1 cellular context compared by ENCODE assay signal in the genomic region with DNA sequence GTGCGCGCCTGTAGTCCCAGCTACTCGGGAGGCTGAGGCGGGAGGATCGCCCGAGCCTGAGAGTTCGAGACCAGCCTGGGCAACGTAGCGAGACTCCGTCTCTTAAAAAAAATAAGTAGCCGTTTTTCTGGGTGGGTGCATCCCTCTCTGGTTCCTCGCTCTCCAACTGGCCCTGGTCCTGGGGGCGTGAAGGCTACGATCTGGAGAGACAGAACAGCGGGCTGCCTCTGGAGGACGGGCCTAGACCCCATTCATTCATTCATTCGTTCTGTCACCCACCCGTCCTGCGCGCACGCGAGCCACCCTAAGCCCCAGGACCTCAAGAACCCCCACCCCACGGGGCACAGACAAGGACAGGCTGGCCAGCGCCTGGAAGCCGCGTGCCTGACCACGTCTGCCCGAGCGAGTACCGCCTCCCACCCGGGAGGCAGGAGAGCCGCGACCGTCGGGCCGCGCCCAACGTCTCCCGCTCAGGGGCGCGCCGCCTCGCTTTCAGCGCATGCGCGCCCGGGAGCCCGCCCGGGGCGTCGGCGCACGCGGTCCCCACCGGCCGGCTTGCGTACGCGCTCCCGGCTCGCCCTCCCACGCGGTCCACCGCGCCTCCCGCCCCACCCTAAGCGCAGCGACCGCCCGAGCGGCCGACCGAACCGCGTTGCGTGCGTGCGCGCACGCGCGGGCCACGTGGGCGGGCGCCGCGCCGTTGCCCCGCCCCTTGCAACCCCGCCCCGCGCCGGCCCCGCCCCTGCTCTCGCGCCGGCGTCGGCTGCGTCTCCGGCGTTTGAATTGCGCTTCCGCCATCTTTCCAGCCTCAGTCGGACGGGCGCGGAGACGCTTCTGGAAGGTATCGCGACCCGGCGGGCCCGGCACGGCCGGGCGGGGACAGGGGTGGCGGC.
TF ChIP-seq lines count a peak whose summit lies in the region.

RAN (plus strand) TSS at position 781 of the 893 bp plus-strand sequence. CDS start 528 bp downstream, outside the sequence.

TF ChIP-seq in WTC11, 78 proteins besides CTCF, POLR2A, EP300 and RAD21 (continued from another document and continues in another):
- no peak for TF ChIP-seq TCF7 (CRISPR knock-in tag; IDR thresholded peaks at IDR 0.05; ENCODE audit: low read depth)
- TF ChIP-seq, protein P1, sequence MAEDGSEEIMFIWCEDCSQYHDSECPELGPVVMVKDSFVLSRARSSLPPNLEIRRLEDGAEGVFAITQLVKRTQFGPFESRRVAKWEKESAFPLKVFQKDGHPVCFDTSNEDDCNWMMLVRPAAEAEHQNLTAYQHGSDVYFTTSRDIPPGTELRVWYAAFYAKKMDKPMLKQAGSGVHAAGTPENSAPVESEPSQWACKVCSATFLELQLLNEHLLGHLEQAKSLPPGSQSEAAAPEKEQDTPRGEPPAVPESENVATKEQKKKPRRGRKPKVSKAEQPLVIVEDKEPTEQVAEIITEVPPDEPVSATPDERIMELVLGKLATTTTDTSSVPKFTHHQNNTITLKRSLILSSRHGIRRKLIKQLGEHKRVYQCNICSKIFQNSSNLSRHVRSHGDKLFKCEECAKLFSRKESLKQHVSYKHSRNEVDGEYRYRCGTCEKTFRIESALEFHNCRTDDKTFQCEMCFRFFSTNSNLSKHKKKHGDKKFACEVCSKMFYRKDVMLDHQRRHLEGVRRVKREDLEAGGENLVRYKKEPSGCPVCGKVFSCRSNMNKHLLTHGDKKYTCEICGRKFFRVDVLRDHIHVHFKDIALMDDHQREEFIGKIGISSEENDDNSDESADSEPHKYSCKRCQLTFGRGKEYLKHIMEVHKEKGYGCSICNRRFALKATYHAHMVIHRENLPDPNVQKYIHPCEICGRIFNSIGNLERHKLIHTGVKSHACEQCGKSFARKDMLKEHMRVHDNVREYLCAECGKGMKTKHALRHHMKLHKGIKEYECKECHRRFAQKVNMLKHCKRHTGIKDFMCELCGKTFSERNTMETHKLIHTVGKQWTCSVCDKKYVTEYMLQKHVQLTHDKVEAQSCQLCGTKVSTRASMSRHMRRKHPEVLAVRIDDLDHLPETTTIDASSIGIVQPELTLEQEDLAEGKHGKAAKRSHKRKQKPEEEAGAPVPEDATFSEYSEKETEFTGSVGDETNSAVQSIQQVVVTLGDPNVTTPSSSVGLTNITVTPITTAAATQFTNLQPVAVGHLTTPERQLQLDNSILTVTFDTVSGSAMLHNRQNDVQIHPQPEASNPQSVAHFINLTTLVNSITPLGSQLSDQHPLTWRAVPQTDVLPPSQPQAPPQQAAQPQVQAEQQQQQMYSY (CRISPR knock-in tag; IDR thresholded peaks at IDR 0.05), result no peak; the same call in 1 of the 2 replicates
- no peak for TF ChIP-seq EMX1 (CRISPR knock-in tag; IDR thresholded peaks at IDR 0.05)
- TF ChIP-seq, protein P2, sequence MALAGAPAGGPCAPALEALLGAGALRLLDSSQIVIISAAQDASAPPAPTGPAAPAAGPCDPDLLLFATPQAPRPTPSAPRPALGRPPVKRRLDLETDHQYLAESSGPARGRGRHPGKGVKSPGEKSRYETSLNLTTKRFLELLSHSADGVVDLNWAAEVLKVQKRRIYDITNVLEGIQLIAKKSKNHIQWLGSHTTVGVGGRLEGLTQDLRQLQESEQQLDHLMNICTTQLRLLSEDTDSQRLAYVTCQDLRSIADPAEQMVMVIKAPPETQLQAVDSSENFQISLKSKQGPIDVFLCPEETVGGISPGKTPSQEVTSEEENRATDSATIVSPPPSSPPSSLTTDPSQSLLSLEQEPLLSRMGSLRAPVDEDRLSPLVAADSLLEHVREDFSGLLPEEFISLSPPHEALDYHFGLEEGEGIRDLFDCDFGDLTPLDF (CRISPR knock-in tag; IDR thresholded peaks at IDR 0.05), result no peak
- TF ChIP-seq, protein P3, sequence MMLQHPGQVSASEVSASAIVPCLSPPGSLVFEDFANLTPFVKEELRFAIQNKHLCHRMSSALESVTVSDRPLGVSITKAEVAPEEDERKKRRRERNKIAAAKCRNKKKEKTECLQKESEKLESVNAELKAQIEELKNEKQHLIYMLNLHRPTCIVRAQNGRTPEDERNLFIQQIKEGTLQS (CRISPR knock-in tag; conservative IDR thresholded peaks at IDR 0.05), result no peak
- no peak for TF ChIP-seq ARID4B (CRISPR knock-in tag; IDR thresholded peaks at IDR 0.05; ENCODE audit: borderline replicate concordance)
- TF ChIP-seq, protein P4, sequence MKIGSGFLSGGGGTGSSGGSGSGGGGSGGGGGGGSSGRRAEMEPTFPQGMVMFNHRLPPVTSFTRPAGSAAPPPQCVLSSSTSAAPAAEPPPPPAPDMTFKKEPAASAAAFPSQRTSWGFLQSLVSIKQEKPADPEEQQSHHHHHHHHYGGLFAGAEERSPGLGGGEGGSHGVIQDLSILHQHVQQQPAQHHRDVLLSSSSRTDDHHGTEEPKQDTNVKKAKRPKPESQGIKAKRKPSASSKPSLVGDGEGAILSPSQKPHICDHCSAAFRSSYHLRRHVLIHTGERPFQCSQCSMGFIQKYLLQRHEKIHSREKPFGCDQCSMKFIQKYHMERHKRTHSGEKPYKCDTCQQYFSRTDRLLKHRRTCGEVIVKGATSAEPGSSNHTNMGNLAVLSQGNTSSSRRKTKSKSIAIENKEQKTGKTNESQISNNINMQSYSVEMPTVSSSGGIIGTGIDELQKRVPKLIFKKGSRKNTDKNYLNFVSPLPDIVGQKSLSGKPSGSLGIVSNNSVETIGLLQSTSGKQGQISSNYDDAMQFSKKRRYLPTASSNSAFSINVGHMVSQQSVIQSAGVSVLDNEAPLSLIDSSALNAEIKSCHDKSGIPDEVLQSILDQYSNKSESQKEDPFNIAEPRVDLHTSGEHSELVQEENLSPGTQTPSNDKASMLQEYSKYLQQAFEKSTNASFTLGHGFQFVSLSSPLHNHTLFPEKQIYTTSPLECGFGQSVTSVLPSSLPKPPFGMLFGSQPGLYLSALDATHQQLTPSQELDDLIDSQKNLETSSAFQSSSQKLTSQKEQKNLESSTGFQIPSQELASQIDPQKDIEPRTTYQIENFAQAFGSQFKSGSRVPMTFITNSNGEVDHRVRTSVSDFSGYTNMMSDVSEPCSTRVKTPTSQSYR (CRISPR knock-in tag; IDR thresholded peaks at IDR 0.05), result no peak
- peak; percentile 59 for TF ChIP-seq TEAD1 (CRISPR knock-in tag; IDR thresholded peaks at IDR 0.05)
- TF ChIP-seq E2F4 (CRISPR knock-in tag; IDR thresholded peaks at IDR 0.05; ENCODE audit: borderline replicate concordance, low read depth), result no peak
- TF ChIP-seq ZNF317 (CRISPR knock-in tag; IDR thresholded peaks at IDR 0.05; ENCODE audit: borderline replicate concordance, low read depth), result no peak
- no peak for TF ChIP-seq FOXJ3 (CRISPR knock-in tag; IDR thresholded peaks at IDR 0.05; ENCODE audit: borderline replicate concordance)
- TF ChIP-seq ZNF121 (CRISPR knock-in tag; IDR thresholded peaks at IDR 0.05), result peak; percentile 68; the same call in 1 of the 2 replicates
- no peak for TF ChIP-seq OVOL2 (CRISPR knock-in tag; IDR thresholded peaks at IDR 0.05; ENCODE audit: borderline replicate concordance)
- no peak for TF ChIP-seq ATF1 (CRISPR knock-in tag; IDR thresholded peaks at IDR 0.05)
- TF ChIP-seq ATF2 (CRISPR knock-in tag; IDR thresholded peaks at IDR 0.05; ENCODE audit: borderline replicate concordance, low read depth), result no peak
- peak; percentile 83 for TF ChIP-seq SP1 (CRISPR knock-in tag; conservative IDR thresholded peaks at IDR 0.05)
- TF ChIP-seq ZNF396 (CRISPR knock-in tag; IDR thresholded peaks at IDR 0.05; ENCODE audit: borderline replicate concordance), result no peak
- no peak for TF ChIP-seq ZNF263 (CRISPR knock-in tag; IDR thresholded peaks at IDR 0.05; ENCODE audit: low read depth)
- TF ChIP-seq RORB (CRISPR knock-in tag; IDR thresholded peaks at IDR 0.05), result no peak
- TF ChIP-seq, protein P5, sequence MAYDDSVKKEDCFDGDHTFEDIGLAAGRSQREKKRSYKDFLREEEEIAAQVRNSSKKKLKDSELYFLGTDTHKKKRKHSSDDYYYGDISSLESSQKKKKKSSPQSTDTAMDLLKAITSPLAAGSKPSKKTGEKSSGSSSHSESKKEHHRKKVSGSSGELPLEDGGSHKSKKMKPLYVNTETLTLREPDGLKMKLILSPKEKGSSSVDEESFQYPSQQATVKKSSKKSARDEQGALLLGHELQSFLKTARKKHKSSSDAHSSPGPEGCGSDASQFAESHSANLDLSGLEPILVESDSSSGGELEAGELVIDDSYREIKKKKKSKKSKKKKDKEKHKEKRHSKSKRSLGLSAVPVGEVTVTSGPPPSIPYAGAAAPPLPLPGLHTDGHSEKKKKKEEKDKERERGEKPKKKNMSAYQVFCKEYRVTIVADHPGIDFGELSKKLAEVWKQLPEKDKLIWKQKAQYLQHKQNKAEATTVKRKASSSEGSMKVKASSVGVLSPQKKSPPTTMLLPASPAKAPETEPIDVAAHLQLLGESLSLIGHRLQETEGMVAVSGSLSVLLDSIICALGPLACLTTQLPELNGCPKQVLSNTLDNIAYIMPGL (CRISPR knock-in tag; IDR thresholded peaks at IDR 0.05), result peak; percentile 58; the same call in 1 of the 2 replicates
- no peak for TF ChIP-seq TEAD4 (CRISPR knock-in tag; IDR thresholded peaks at IDR 0.05)
- TF ChIP-seq ZNF138 (CRISPR knock-in tag; conservative IDR thresholded peaks at IDR 0.05), result no peak
- TF ChIP-seq ZBTB21 (CRISPR knock-in tag; IDR thresholded peaks at IDR 0.05; ENCODE audit: borderline replicate concordance), result no peak
- peak; percentile 89 for TF ChIP-seq USF2 (CRISPR knock-in tag; IDR thresholded peaks at IDR 0.05)
- TF ChIP-seq, protein P6, sequence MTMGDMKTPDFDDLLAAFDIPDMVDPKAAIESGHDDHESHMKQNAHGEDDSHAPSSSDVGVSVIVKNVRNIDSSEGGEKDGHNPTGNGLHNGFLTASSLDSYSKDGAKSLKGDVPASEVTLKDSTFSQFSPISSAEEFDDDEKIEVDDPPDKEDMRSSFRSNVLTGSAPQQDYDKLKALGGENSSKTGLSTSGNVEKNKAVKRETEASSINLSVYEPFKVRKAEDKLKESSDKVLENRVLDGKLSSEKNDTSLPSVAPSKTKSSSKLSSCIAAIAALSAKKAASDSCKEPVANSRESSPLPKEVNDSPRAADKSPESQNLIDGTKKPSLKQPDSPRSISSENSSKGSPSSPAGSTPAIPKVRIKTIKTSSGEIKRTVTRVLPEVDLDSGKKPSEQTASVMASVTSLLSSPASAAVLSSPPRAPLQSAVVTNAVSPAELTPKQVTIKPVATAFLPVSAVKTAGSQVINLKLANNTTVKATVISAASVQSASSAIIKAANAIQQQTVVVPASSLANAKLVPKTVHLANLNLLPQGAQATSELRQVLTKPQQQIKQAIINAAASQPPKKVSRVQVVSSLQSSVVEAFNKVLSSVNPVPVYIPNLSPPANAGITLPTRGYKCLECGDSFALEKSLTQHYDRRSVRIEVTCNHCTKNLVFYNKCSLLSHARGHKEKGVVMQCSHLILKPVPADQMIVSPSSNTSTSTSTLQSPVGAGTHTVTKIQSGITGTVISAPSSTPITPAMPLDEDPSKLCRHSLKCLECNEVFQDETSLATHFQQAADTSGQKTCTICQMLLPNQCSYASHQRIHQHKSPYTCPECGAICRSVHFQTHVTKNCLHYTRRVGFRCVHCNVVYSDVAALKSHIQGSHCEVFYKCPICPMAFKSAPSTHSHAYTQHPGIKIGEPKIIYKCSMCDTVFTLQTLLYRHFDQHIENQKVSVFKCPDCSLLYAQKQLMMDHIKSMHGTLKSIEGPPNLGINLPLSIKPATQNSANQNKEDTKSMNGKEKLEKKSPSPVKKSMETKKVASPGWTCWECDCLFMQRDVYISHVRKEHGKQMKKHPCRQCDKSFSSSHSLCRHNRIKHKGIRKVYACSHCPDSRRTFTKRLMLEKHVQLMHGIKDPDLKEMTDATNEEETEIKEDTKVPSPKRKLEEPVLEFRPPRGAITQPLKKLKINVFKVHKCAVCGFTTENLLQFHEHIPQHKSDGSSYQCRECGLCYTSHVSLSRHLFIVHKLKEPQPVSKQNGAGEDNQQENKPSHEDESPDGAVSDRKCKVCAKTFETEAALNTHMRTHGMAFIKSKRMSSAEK (CRISPR knock-in tag; IDR thresholded peaks at IDR 0.05; ENCODE audit: borderline replicate concordance), result no peak
